In genomic region chr18:23740105-23740830, GRCh38 we compare ENCODE assay signal across 13 cellular contexts. TPM values are rescaled to one million over a fixed set of nuclear protein-coding genes. Genes with fewer than 3 reads are reported as not detected.
DNase-seq lines count a peak whose midpoint lies in the region; ATAC-seq, FAIRE-seq and TF ChIP-seq lines count a peak whose summit lies in the region.
"Had no signal": no experiment of that assay in that cellular context is flagged by ENCODE, and none has a peak within 500 bp of the region (broad histone marks: within the 10 kb centered on the region; RNA-seq: fewer than 3 reads in every experiment).

No MANE protein-coding gene starts in this region.

- TF ChIP-seq EP300 in gastroesophageal sphincter (IDR thresholded peaks at IDR 0.05): no peak

- DNase-seq in GM19239 (ENCODE audit: insufficient read length, low spot score) (no peak), NCI-H146 (lab: John Stamatoyannopoulos, UW) (peak; percentile 75), SJCRH30 (peak; percentile 34 to 46), left lung (peak in 1 of 2 donors; percentile 53), natural killer cell (no peak)
- DNase-seq: stimulated activated CD4-positive, alpha-beta T cell treated with anti-CD3 and anti-CD28 coated beads, Interleukin-4, amount 100 ng/mL, for 4 hours had no signal

- no peaks in the 10 kb centered on the region for H3K36me3 Mint-ChIP-seq in natural killer cell

- intact Hi-C loops in left lung (cut with DNase I): no loop called here
- intact Hi-C loops in natural killer cell (cut with micrococcal nuclease): no loop called here

- H3K27me3 ChIP-seq in SJCRH30 (no peaks in the 10 kb centered on the region), left lung (peaks cover 0 to 17% of the 10 kb centered on the region in 2 donors), gastroesophageal sphincter (no peaks in the 10 kb centered on the region)

- 42 to 47% methylated on average over 3 of the region's 4 CpGs for WGBS in gastroesophageal sphincter (ENCODE audit: low coverage in 1 of 2), 2 donors

- no peak overlapping the region for H3K27ac Mint-ChIP-seq in natural killer cell
- H3K27ac Mint-ChIP-seq: T-helper 1 cell treated with Interleukin-12 subunit alpha and Interleukin-12 subunit beta and Interleukin-4 antibody, amounts not matched to agents 30 μg/mL and 1 μg/mL, for 36 hours had no signal

- peaks cover 0 to 8% of the 10 kb centered on the region in 2 donors for H3K4me1 Mint-ChIP-seq in natural killer cell
- H3K4me1 Mint-ChIP-seq: neural crest cell had no signal

- peaks cover 33 to 56% of the 10 kb centered on the region in 2 donors for H3K27me3 Mint-ChIP-seq in natural killer cell (ENCODE audit: low read depth in 2 of 2)

- H3K4me1 ChIP-seq in SJCRH30 (no peaks in the 10 kb centered on the region), left lung (peaks cover 4 to 14% of the 10 kb centered on the region in 2 donors), gastroesophageal sphincter (peaks cover 0 to 22% (median 0%) of the 10 kb centered on the region in 3 donors)

- H3K36me3 ChIP-seq in SJCRH30 (no peaks in the 10 kb centered on the region), left lung (no peaks in the 10 kb centered on the region), gastroesophageal sphincter (no peaks in the 10 kb centered on the region)
- H3K36me3 ChIP-seq: thoracic aorta had no signal

- H3K9me3 Mint-ChIP-seq in natural killer cell: no peaks in the 10 kb centered on the region
- H3K9me3 Mint-ChIP-seq: neural crest cell; T-helper 1 cell treated with Interleukin-12 subunit alpha and Interleukin-12 subunit beta and Interleukin-4 antibody, amounts not matched to agents 30 μg/mL and 1 μg/mL, for 36 hours had no signal

- H3K4me3 Mint-ChIP-seq in natural killer cell: no peak overlapping the region
- H3K4me3 Mint-ChIP-seq: neural crest cell; T-helper 1 cell treated with Interleukin-12 subunit alpha and Interleukin-12 subunit beta and Interleukin-4 antibody, amounts not matched to agents 30 μg/mL and 1 μg/mL, for 36 hours had no signal

- H3K4me3 ChIP-seq in SJCRH30 (no peak overlapping the region), left lung (no peak overlapping the region), gastroesophageal sphincter (no peak overlapping the region)
- H3K4me3 ChIP-seq: thoracic aorta had no signal

- TF ChIP-seq POLR2A in gastroesophageal sphincter (IDR thresholded peaks at IDR 0.05): no peak

- no peak for TF ChIP-seq CTCF in left lung (IDR thresholded peaks at IDR 0.05)
- TF ChIP-seq CTCF in natural killer cell (IDR thresholded peaks at IDR 0.05): no peak
- no peak for TF ChIP-seq CTCF in gastroesophageal sphincter (IDR thresholded peaks at IDR 0.05)

- H3K27ac ChIP-seq in SJCRH30 (no peak overlapping the region), left lung (no peak overlapping the region), gastroesophageal sphincter (no peak overlapping the region)
- H3K27ac ChIP-seq: thoracic aorta had no signal

- FAIRE-seq in GM19239 (lab: Jason Lieb, UNC): peak; percentile 4
- FAIRE-seq: colon had no signal

- ATAC-seq in left lung: peak; percentile 20
- ATAC-seq in natural killer cell: no peak
- no peak for ATAC-seq in GM18520 (IDR thresholded peaks at IDR 0.05; ENCODE audit: unreplicated experiment)
- no peak for ATAC-seq in HG03520 (IDR thresholded peaks at IDR 0.05; ENCODE audit: unreplicated experiment)
- no peak for ATAC-seq in gastroesophageal sphincter

- H3K9me3 ChIP-seq in SJCRH30 (replicated peaks) (no peaks in the 10 kb centered on the region), left lung (no peaks in the 10 kb centered on the region), gastroesophageal sphincter (no peaks in the 10 kb centered on the region)
- H3K9me3 ChIP-seq: thoracic aorta had no signal

RNA-seq across cellular contexts. Expression of gene LAMA3, which starts 51.0 kb away (rescaled TPM):
- total RNA-seq in SJCRH30 (2014; rRNA removed; shearing (Covaris generic)): 0.04 and 0.08 TPM in 2 replicates
- total RNA-seq in left lung (100 to 1,000 TPM in 1 of 2 donors, 10 to 100 TPM in 1; 42.8 to 142 TPM), natural killer cell (not detected), gastroesophageal sphincter (10 to 100 TPM in 1 of 4 donors, 1 to 10 TPM in 3; 8.3 to 13.5 (median 9.5) TPM)

Comparison
In these comparisons a context has a peak if more than half of its experiments do, and no peak if none do; other contexts are left out.
1. DNase-seq: peak in NCI-H146 (single experiment) and SJCRH30 (2 of 2); none in GM19239 (single experiment) and natural killer cell (single experiment).